ENCODE assay signal across 24 cellular contexts in the genomic region with DNA sequence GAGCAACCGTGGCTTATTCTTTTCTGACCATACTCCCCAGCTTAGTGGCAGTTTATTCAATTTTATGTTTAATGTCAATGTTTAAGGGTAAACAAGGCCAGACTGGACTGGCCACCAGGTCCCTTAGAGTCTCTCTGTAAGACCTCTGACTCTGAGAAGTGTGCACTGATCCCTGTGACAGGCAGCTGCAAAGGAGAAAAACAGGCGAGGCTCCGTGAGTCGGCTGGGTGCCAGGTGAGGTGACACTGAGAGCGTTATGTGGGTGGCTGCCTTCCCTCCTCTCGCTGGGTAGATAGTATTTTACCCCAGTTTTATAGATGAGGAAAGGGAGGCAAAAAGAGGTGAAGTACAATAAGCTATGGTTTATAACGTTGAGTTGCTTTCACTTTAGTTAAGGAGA.
DNase-seq lines count a peak whose midpoint lies in the region; TF ChIP-seq lines count a peak whose summit lies in the region.
"Had no signal": no experiment of that assay in that cellular context is flagged by ENCODE, and none has a peak within 500 bp of the region (broad histone marks: within the 10 kb centered on the region; RNA-seq: fewer than 3 reads in every experiment).

No MANE protein-coding gene starts in this region.

- DNase-seq in NCI-H1417 (lab: John Stamatoyannopoulos, UW) (peak in 2 of 3 experiments; percentile 6 to 48), NCI-H1417 treated with DMSO at 0.1 percent for 48 hours (lab: John Stamatoyannopoulos, UW) (no peak), Calu3 (peak; percentile 15), SHP77 (lab: John Stamatoyannopoulos, UW) (peak; percentile 74 to 80), putamen (ENCODE audit: low spot score) (peak; percentile 45), MV-4-11 (lab: John Stamatoyannopoulos, UW) (no peak), C1 segment of cervical spinal cord (lab: John Stamatoyannopoulos, UW) (no peak), COLO829 (ENCODE audit: low spot score) (no peak)
- DNase-seq: activated CD8-positive, alpha-beta memory T cell treated with anti-CD3 and anti-CD28 coated beads, Interleukin-2, amount 50 U/mL, for 48 hours; cortex of kidney; endodermal cell; foreskin keratinocyte; HCEC 1CT; IMR-90; NCI-H1092 treated with DMSO at 0.1 percent for 48 hours; NCI-H2107; NCI-H446; nephron progenitor cell; stimulated activated naive CD4-positive, alpha-beta T cell; T-helper 9 cell; WERI-Rb-1 had no signal

- CTCF ChIA-PET in Calu3 (lab: Charles Lee) = interaction anchor here (0.9 kb wide), 1 partner anchor 15 kb away, joined by 3 read pairs; no protein-coding TSS in a partner anchor

- peak overlapping the region; percentile 19 for H3K4me3 Mint-ChIP-seq in Calu3 (ENCODE audit: low read depth, unreplicated experiment)
- H3K4me3 Mint-ChIP-seq: endodermal cell, nephron progenitor cell had no signal

- H3K27me3 Mint-ChIP-seq in Calu3 (ENCODE audit: unreplicated experiment) = peaks cover 96% of the 10 kb centered on the region

- H3K4me1 Mint-ChIP-seq in Calu3 (ENCODE audit: low read depth, unreplicated experiment) = peaks cover 9% of the 10 kb centered on the region
- H3K4me1 Mint-ChIP-seq: endodermal cell had no signal

- intact Hi-C loops in Calu3 (cut with micrococcal nuclease; ENCODE audit: unreplicated experiment) = no loop called here

- no peak overlapping the region for H3K27ac Mint-ChIP-seq in Calu3 (ENCODE audit: unreplicated experiment)
- H3K27ac Mint-ChIP-seq: activated naive CD4-positive, alpha-beta T cell treated with anti-CD3 and anti-CD28 coated beads, Interleukin-2, amount 50 U/mL, for 72 hours; activated T-helper 2 cell treated with anti-CD3 and anti-CD28 coated beads, Interferon-gamma antibody, Interleukin-2, Interleukin-4, amounts not matched to agents 10 μg/mL and 5 μg/mL and 100 μg/mL, durations not matched to agents 14 hours and 24 hours and 36 hours; CD8-positive, alpha-beta memory T cell; endodermal cell; nephron progenitor cell had no signal

- TF ChIP-seq CTCF in Calu3 (IDR thresholded peaks at IDR 0.05; ENCODE audit: unreplicated experiment) = no peak

- no TSS peak for BruUV-seq in Calu3 (replicated peaks; lab: Mats Ljungman, UMichigan)

- H3K36me3 Mint-ChIP-seq in Calu3 (ENCODE audit: insufficient read depth, unreplicated experiment) = no peaks in the 10 kb centered on the region
- H3K36me3 Mint-ChIP-seq: CD8-positive, alpha-beta memory T cell had no signal

- peaks cover 2% of the 10 kb centered on the region for H3K9me3 Mint-ChIP-seq in Calu3 (ENCODE audit: low read depth, unreplicated experiment)
- H3K9me3 Mint-ChIP-seq: activated T-helper 2 cell treated with anti-CD3 and anti-CD28 coated beads, Interferon-gamma antibody, Interleukin-2, Interleukin-4, amounts not matched to agents 10 μg/mL and 5 μg/mL and 100 μg/mL, durations not matched to agents 14 hours and 24 hours and 36 hours had no signal

Comparison
In these comparisons a context has a peak if more than half of its experiments do, and no peak if none do; other contexts are left out.
1. DNase-seq: peak in NCI-H1417 (2 of 3), Calu3 (single experiment), SHP77 (2 of 2) and putamen (single experiment); none in NCI-H1417 treated with DMSO at 0.1 percent for 48 hours (single experiment), MV-4-11 (single experiment), C1 segment of cervical spinal cord (0 of 14) and COLO829 (single experiment).